ENCODE assay signal across 9 cellular contexts in genomic region chr6:118890997-118891790, GRCh38. TPM values are rescaled to one million over a fixed set of nuclear protein-coding genes. Genes with fewer than 3 reads are reported as not detected.
DNase-seq lines count a peak whose midpoint lies in the region; ATAC-seq and TF ChIP-seq lines count a peak whose summit lies in the region.
"Had no signal": no experiment of that assay in that cellular context is flagged by ENCODE, and none has a peak within 500 bp of the region (broad histone marks: within the 10 kb centered on the region; RNA-seq: fewer than 3 reads in every experiment).

No MANE protein-coding gene starts in this region.

- no peaks in the 10 kb centered on the region for H3K9me3 ChIP-seq in T-helper 17 cell (ENCODE audit: control insufficient read depth, low read length, poor library complexity, severe bottlenecking)
- no peaks in the 10 kb centered on the region for H3K9me3 ChIP-seq in naive thymus-derived CD4-positive, alpha-beta T cell (ENCODE audit: control insufficient read depth in 2 of 3, low read length in 3 of 3)
- no peaks in the 10 kb centered on the region for H3K9me3 ChIP-seq in uterus

- DNase-seq in T-helper 17 cell (no peak), uterus (no peak)
- DNase-seq in naive thymus-derived CD4-positive, alpha-beta T cell = peak in 1 of 9 donors; percentile 18
- no peak for DNase-seq in activated CD8-positive, alpha-beta memory T cell treated with anti-CD3 and anti-CD28 coated beads, Interleukin-2, amount 50 U/mL, for 4 hours
- DNase-seq: NCI-H2029 treated with DMSO at 0.1 percent for 48 hours had no signal

- peak overlapping the region; percentile 95 for H3K4me3 Mint-ChIP-seq in T-helper 17 cell
- H3K4me3 Mint-ChIP-seq in naive thymus-derived CD4-positive, alpha-beta T cell = peak overlapping the region; percentile 88 to 97 (median 94)

- intact Hi-C loops in naive thymus-derived CD4-positive, alpha-beta T cell (cut with micrococcal nuclease) = loop anchor here (1.0 to 10.0 kb wide), 6 partner anchors 10 to 1409 kb away; partner anchors contain the start of gene DCBLD1 (in 1 of the 2)
- intact Hi-C loops in uterus (cut with DNase I; ENCODE audit: low total_unique reads) = no loop called here

- peaks cover 0 to 5% (median 0%) of the 10 kb centered on the region in 11 donors for H3K9me3 Mint-ChIP-seq in naive thymus-derived CD4-positive, alpha-beta T cell

- no peak for TF ChIP-seq CTCF in uterus (IDR thresholded peaks at IDR 0.05)

- POLR2A ChIA-PET in naive thymus-derived CD4-positive, alpha-beta T cell (lab: Charles Lee) = interaction anchor here (0.5 to 7.9 kb wide), 13 partner anchors 8 to 337 kb away, joined by 3 to 55 read pairs (median 8); partner anchors contain the start of gene MCM9

- H3K36me3 Mint-ChIP-seq in T-helper 17 cell (ENCODE audit: low read depth) = peaks cover 4% of the 10 kb centered on the region
- peaks cover 0 to 19% (median 10%) of the 10 kb centered on the region in 5 donors for H3K36me3 Mint-ChIP-seq in naive thymus-derived CD4-positive, alpha-beta T cell

- peaks cover 43 to 59% of the 10 kb centered on the region in 2 donors for H3K4me1 ChIP-seq in naive thymus-derived CD4-positive, alpha-beta T cell (ENCODE audit: control insufficient read depth in 2 of 2, insufficient read depth in 2 of 2, low read length in 2 of 2)
- H3K4me1 ChIP-seq in uterus = no peaks in the 10 kb centered on the region

- H3K27me3 Mint-ChIP-seq in T-helper 17 cell = no peaks in the 10 kb centered on the region
- peaks cover 0 to 2% (median 0%) of the 10 kb centered on the region in 5 donors for H3K27me3 Mint-ChIP-seq in naive thymus-derived CD4-positive, alpha-beta T cell

- H3K27ac ChIP-seq in naive thymus-derived CD4-positive, alpha-beta T cell (ENCODE audit: low read depth, low read length) = peak overlapping the region; percentile 91
- no peak overlapping the region for H3K27ac ChIP-seq in uterus

- peaks cover 60% of the 10 kb centered on the region for H3K4me1 Mint-ChIP-seq in T-helper 17 cell
- peaks cover 35 to 79% (median 73%) of the 10 kb centered on the region in 7 donors for H3K4me1 Mint-ChIP-seq in naive thymus-derived CD4-positive, alpha-beta T cell

- H3K27ac Mint-ChIP-seq in T-helper 17 cell = peak overlapping the region; percentile 100
- peak overlapping the region; percentile 96 to 99 (median 99) for H3K27ac Mint-ChIP-seq in naive thymus-derived CD4-positive, alpha-beta T cell

- no peaks in the 10 kb centered on the region for H3K27me3 ChIP-seq in naive thymus-derived CD4-positive, alpha-beta T cell (ENCODE audit: control insufficient read depth in 2 of 2, insufficient read depth in 2 of 2, low read length in 2 of 2)
- H3K27me3 ChIP-seq in uterus = no peaks in the 10 kb centered on the region

- peak overlapping the region; percentile 54 for H3K4me3 ChIP-seq in naive thymus-derived CD4-positive, alpha-beta T cell (ENCODE audit: low read length)
- H3K4me3 ChIP-seq in uterus = no peak overlapping the region

- TF ChIP-seq POLR2A in GM18505 (IDR thresholded peaks at IDR 0.05; ENCODE audit: borderline replicate concordance, extremely low read depth, insufficient read depth, insufficient read length) (no peak), uterus (IDR thresholded peaks at IDR 0.05) (no peak)

- CTCF ChIA-PET in naive thymus-derived CD4-positive, alpha-beta T cell (lab: Charles Lee) = interaction anchor here (0.6 to 2.0 kb wide), 5 partner anchors 8 to 326 kb away, joined by 3 to 6 read pairs (median 3); no protein-coding TSS in a partner anchor

- H3K36me3 ChIP-seq in naive thymus-derived CD4-positive, alpha-beta T cell (ENCODE audit: control insufficient read depth in 2 of 3, insufficient read depth in 3 of 3, low read length in 3 of 3) = peaks cover 0 to 10% (median 0%) of the 10 kb centered on the region in 3 experiments
- H3K36me3 ChIP-seq in uterus = no peaks in the 10 kb centered on the region

- ATAC-seq in GM18505 (IDR thresholded peaks at IDR 0.05; ENCODE audit: unreplicated experiment) (peak; percentile 20), HG02885 (IDR thresholded peaks at IDR 0.05; ENCODE audit: poor library complexity, unreplicated experiment) (peak; percentile 27), T-helper 17 cell (no peak), HG03439 (IDR thresholded peaks at IDR 0.05; ENCODE audit: unreplicated experiment) (no peak)
- no peak for ATAC-seq in naive thymus-derived CD4-positive, alpha-beta T cell
- no peak for ATAC-seq in activated CD4-positive, CD25-positive, alpha-beta regulatory T cell treated with anti-CD3 and anti-CD28 coated beads, Interleukin-2, amount 50 U/mL, for 24 hours

RNA-seq across cellular contexts. Expression of gene ASF1A, which starts 2.8 kb away (rescaled TPM):
- 10 to 100 TPM; 14.4 to 20.6 TPM for total RNA-seq in T-helper 17 cell
- 10 to 100 TPM; 16.5 to 63.9 (median 35.7) TPM for total RNA-seq in naive thymus-derived CD4-positive, alpha-beta T cell
- 10 to 100 TPM; 48.5 to 56.5 TPM for polyA plus RNA-seq in naive thymus-derived CD4-positive, alpha-beta T cell
- 10 to 100 TPM in 3 of 4 donors, 1 to 10 TPM in 1; 2.8 to 47.0 (median 15.5) TPM for total RNA-seq in uterus

RNA-seq across cellular contexts. Expression of gene MCM9, which starts 43.8 kb away (rescaled TPM):
- 10 to 100 TPM; 30.0 to 37.2 TPM for total RNA-seq in T-helper 17 cell
- 10 to 100 TPM; 21.8 to 33.7 (median 31.1) TPM for total RNA-seq in naive thymus-derived CD4-positive, alpha-beta T cell
- polyA plus RNA-seq in naive thymus-derived CD4-positive, alpha-beta T cell = 10 to 100 TPM; 12.1 to 16.0 TPM
- 10 to 100 TPM in 3 of 4 donors, 1 to 10 TPM in 1; 4.4 to 40.0 (median 24.5) TPM for total RNA-seq in uterus

Comparison
In these comparisons a context has a peak if more than half of its experiments do, and no peak if none do; other contexts are left out.
1. ATAC-seq: peak in GM18505 (single experiment) and HG02885 (single experiment); none in T-helper 17 cell (single experiment), naive thymus-derived CD4-positive, alpha-beta T cell (single experiment), activated CD4-positive, CD25-positive, alpha-beta regulatory T cell treated with anti-CD3 and anti-CD28 coated beads, Interleukin-2, amount 50 U/mL, for 24 hours (0 of 2) and HG03439 (single experiment).